Comparison of ENCODE assay signal across 29 cellular contexts in the genomic region with DNA sequence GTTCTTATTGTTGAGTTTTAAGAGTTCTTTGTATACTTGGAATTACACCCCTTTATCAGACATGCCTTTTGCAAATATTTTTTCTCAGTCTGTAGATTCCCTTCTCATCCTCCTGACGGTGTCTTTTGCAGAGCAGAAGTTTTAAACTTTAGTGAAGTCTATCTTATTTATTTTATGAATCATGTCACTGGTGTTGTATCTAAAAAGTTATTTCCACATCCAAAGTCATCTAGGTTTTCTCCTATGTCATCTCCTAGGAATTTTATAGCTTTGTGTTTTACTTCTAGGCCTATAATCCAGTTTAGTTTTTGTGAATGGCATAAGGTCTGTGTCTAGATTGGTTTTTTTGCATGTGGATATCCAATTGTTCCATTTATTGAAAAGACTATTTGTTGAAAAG.
"Had no signal": no experiment of that assay in that cellular context is flagged by ENCODE, and none has a peak within 500 bp of the region (broad histone marks: within the 10 kb centered on the region; RNA-seq: fewer than 3 reads in every experiment).

No MANE protein-coding gene starts in this region.

- H3K4me3 ChIP-seq: esophagus squamous epithelium, heart left ventricle had no signal

- ATAC-seq: activated CD4-positive, CD25-positive, alpha-beta regulatory T cell treated with anti-CD3 and anti-CD28 coated beads, Interleukin-2, amount 50 U/mL, for 24 hours; activated naive CD4-positive, alpha-beta T cell treated with anti-CD3 and anti-CD28 coated beads, Interleukin-2, amount 50 U/mL, for 72 hours; activated T-cell treated with anti-CD3 and anti-CD28 coated beads, Interleukin-2, amount 50 U/mL, for 72 hours; gastrocnemius medialis; heart left ventricle; T-helper 17 cell had no signal

- DNase-seq: activated B cell treated with CpG ODN at 0.5 μM for 24 hours; activated CD4-positive, alpha-beta memory T cell treated with anti-CD3 and anti-CD28 coated beads for 36 hours; activated CD4-positive, alpha-beta T cell treated with anti-CD3 and anti-CD28 coated beads for 48 hours; activated CD8-positive, alpha-beta memory T cell treated with anti-CD3 and anti-CD28 coated beads, Interleukin-2, amount 50 U/mL, for 48 hours; activated gamma-delta T cell; activated naive CD4-positive, alpha-beta T cell; activated naive CD4-positive, alpha-beta T cell treated with anti-CD3 and anti-CD28 coated beads, Interleukin-2, amount 10 ng/mL, durations not matched to agents 7 days and 5 days; activated naive CD8-positive, alpha-beta T cell treated with anti-CD3 and anti-CD28 coated beads, Interleukin-2, amount 10 ng/mL, durations not matched to agents 7 days and 5 days; activated T-cell treated with anti-CD3 and anti-CD28 coated beads for 4 hours; activated T-cell treated with anti-CD3 and anti-CD28 coated beads, Interleukin-2, amount 50 U/mL, for 24 hours; activated T-cell treated with anti-CD3 and anti-CD28 coated beads, Interleukin-2, amount 50 U/mL, for 72 hours; amniotic stem cell; anterior cingulate cortex; brain microvascular endothelial cell; caudate nucleus; cortex of kidney; dermis blood vessel endothelial cell; effector CD4-positive, alpha-beta T cell; esophagus squamous epithelium; gastrocnemius medialis; glutamatergic neuron; heart left ventricle; T-helper 1 cell; T-helper 17 cell; T1000; WERI-Rb-1 had no signal

- H3K27me3 ChIP-seq: brain microvascular endothelial cell, esophagus squamous epithelium, gastrocnemius medialis, heart left ventricle had no signal

- H3K4me1 ChIP-seq: esophagus squamous epithelium, gastrocnemius medialis, heart left ventricle had no signal

- H3K36me3 ChIP-seq: brain microvascular endothelial cell, gastrocnemius medialis, WERI-Rb-1 had no signal

- H3K27ac ChIP-seq: brain microvascular endothelial cell, epithelial cell of prostate, esophagus squamous epithelium, gastrocnemius medialis, heart left ventricle, WERI-Rb-1 had no signal
